Comparison of ENCODE assay signal across 1 cellular context in the genomic region with DNA sequence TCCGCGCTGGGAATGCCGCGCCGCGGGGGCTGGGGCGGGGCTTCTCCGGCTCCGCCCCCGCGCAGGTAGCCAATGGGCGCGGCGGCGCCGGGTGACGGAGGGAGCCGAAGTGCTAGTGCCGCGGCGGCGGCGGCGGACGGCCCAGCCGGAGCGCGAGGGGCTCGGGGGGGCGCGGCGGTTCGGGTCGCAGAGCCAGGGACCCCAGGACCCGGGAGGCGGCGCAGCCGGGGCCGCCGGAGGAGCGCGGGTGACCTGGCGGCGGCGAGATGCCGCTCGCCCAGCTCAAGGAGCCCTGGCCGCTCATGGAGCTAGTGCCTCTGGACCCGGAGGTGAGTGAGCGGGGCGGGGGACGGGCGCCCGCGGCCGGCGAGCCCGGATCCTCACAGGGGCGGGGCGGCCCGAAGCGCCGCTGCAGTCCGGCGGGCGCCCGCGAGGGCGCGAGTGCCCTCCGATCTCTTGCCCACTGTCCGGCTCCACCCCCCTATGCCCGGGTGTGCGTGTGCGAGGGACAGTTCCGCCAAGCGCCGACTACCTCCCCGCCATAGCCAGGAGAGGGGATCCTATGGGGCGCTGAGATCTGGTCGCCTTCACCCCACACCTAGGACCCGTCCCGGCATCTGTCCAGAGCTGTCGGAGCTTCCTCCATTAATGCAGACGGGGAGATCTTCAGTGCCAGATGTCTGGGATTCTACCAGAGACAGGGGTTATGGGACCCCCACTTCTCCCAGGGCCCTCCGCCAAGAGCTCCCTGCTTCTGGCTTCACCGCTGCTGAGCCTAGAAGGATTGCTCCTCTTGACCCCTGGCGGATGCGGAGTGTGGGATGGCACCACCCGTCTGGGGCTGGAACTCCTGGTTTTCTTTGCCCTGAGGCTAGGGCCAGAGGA.
TF ChIP-seq lines count a peak whose summit lies in the region.

A gene (plus strand): TSS at position 107 of the 885 bp plus-strand sequence. CDS start 160 bp downstream, at position 267.

TF ChIP-seq in A549, 52 proteins besides CTCF, POLR2A, EP300 and RAD21 (continued from another document):
- TF ChIP-seq, protein P1, sequence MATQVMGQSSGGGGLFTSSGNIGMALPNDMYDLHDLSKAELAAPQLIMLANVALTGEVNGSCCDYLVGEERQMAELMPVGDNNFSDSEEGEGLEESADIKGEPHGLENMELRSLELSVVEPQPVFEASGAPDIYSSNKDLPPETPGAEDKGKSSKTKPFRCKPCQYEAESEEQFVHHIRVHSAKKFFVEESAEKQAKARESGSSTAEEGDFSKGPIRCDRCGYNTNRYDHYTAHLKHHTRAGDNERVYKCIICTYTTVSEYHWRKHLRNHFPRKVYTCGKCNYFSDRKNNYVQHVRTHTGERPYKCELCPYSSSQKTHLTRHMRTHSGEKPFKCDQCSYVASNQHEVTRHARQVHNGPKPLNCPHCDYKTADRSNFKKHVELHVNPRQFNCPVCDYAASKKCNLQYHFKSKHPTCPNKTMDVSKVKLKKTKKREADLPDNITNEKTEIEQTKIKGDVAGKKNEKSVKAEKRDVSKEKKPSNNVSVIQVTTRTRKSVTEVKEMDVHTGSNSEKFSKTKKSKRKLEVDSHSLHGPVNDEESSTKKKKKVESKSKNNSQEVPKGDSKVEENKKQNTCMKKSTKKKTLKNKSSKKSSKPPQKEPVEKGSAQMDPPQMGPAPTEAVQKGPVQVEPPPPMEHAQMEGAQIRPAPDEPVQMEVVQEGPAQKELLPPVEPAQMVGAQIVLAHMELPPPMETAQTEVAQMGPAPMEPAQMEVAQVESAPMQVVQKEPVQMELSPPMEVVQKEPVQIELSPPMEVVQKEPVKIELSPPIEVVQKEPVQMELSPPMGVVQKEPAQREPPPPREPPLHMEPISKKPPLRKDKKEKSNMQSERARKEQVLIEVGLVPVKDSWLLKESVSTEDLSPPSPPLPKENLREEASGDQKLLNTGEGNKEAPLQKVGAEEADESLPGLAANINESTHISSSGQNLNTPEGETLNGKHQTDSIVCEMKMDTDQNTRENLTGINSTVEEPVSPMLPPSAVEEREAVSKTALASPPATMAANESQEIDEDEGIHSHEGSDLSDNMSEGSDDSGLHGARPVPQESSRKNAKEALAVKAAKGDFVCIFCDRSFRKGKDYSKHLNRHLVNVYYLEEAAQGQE (IDR thresholded peaks at IDR 0.05) = no peak
- TF ChIP-seq TFCP2L1 (CRISPR knock-in tag; IDR thresholded peaks at IDR 0.05) = no peak
- TF ChIP-seq ZNF302 (CRISPR knock-in tag; IDR thresholded peaks at IDR 0.05) = no peak
